Comparison of ENCODE assay signal across 12 cellular contexts in the genomic region with DNA sequence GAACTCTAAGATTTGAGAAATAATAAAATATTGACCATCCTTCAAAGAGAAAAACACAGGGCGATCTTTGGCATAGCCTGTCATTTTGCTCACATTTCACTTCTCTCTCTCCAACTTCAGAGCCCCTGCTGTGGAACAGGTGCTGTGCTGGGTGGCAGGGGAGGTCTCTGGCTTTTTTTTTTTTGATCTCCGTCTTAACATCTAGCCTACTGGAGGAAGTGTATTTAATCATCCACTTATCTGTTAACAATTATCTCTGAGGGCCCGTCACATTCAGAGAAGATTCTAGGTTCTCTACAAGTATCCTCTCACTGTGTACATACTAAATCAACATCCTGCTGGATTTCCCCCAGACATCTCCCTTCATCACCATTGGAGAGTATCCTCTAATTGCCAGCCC. TPM values are rescaled to one million over a fixed set of nuclear protein-coding genes. Genes with fewer than 3 reads are reported as not detected.
DNase-seq lines count a peak whose midpoint lies in the region; ATAC-seq and TF ChIP-seq lines count a peak whose summit lies in the region.
"Had no signal": no experiment of that assay in that cellular context is flagged by ENCODE, and none has a peak within 500 bp of the region (broad histone marks: within the 10 kb centered on the region; RNA-seq: fewer than 3 reads in every experiment).

No MANE protein-coding gene starts in this region.

- no peak for ATAC-seq in activated CD4-positive, alpha-beta T cell treated with anti-CD3 and anti-CD28 coated beads for 36 hours
- ATAC-seq in natural killer cell (peak in 1 of 3 donors; percentile 4), GM18519 (IDR thresholded peaks at IDR 0.05; ENCODE audit: low FRiP score, unreplicated experiment) (no peak), GM21367 (IDR thresholded peaks at IDR 0.05; ENCODE audit: unreplicated experiment) (no peak)
- ATAC-seq: PC-3 had no signal

- H3K4me2 ChIP-seq in OCI-LY3 (ENCODE audit: low read length) = peak overlapping the region; percentile 35

- H3K9ac ChIP-seq in OCI-LY3 (ENCODE audit: low read length) = no peak overlapping the region

- TF ChIP-seq CTCF in OCI-LY3 (IDR thresholded peaks at IDR 0.05; ENCODE audit: low read depth, low read length) = no peak
- no peak for TF ChIP-seq CTCF in natural killer cell (IDR thresholded peaks at IDR 0.05)

- H3K27ac Mint-ChIP-seq in activated CD4-positive, alpha-beta T cell treated with anti-CD3 and anti-CD28 coated beads for 36 hours = peak overlapping the region; percentile 80
- peak overlapping the region; percentile 83 to 94 for H3K27ac Mint-ChIP-seq in natural killer cell

- H3K27me3 Mint-ChIP-seq in activated CD4-positive, alpha-beta T cell treated with anti-CD3 and anti-CD28 coated beads for 36 hours = no peaks in the 10 kb centered on the region
- no peaks in the 10 kb centered on the region for H3K27me3 Mint-ChIP-seq in natural killer cell (ENCODE audit: low read depth in 2 of 2)

- H3K27me3 ChIP-seq in OCI-LY3 (ENCODE audit: low read depth, low read length) = no peaks in the 10 kb centered on the region

- peaks cover 12% of the 10 kb centered on the region for H3K36me3 Mint-ChIP-seq in activated CD4-positive, alpha-beta T cell treated with anti-CD3 and anti-CD28 coated beads for 36 hours (ENCODE audit: low read depth)
- H3K36me3 Mint-ChIP-seq in natural killer cell = no peaks in the 10 kb centered on the region

- peak overlapping the region; percentile 10 for H3K4me3 Mint-ChIP-seq in activated CD4-positive, alpha-beta T cell treated with anti-CD3 and anti-CD28 coated beads for 36 hours
- H3K4me3 Mint-ChIP-seq in natural killer cell = peak overlapping the region; percentile 55

- no peaks in the 10 kb centered on the region for H3K79me2 ChIP-seq in OCI-LY3 (ENCODE audit: low read length)

- in situ Hi-C loops in G401 (cut with HindIII; ENCODE audit: low sequenced_read_pairs) = no loop called here

- H3K36me3 ChIP-seq in OCI-LY3 (replicated peaks; ENCODE audit: low read depth, low read length) = no peaks in the 10 kb centered on the region

- DNase-seq in activated CD4-positive, alpha-beta T cell treated with anti-CD3 and anti-CD28 coated beads for 36 hours = no peak
- DNase-seq in activated CD4-positive, alpha-beta T cell treated with anti-CD3 and anti-CD28 coated beads, Interleukin-2, amount 50 U/mL, for 4 hours = no peak
- peak; percentile 4 for DNase-seq in NCI-H1092 (lab: John Stamatoyannopoulos, UW)
- no peak for DNase-seq in natural killer cell
- DNase-seq in G401 (ENCODE audit: low spot score) = no peak
- DNase-seq: EL, occipital lobe, PC-3, trophoblast cell had no signal

- H3K9me3 ChIP-seq in OCI-LY3 (ENCODE audit: insufficient read depth, low read length) = no peaks in the 10 kb centered on the region

- H3K27ac ChIP-seq in OCI-LY3 (ENCODE audit: low read length) = no peak overlapping the region

- H3K4me3 ChIP-seq in OCI-LY3 (ENCODE audit: low read length) = 0 out of 2 replicates have a peak overlapping the region, but pooled peaks have one; percentile 6

- H3K4me1 ChIP-seq in OCI-LY3 (ENCODE audit: low read length) = peaks cover 30% of the 10 kb centered on the region

- POLR2A ChIA-PET in activated CD4-positive, alpha-beta T cell treated with anti-CD3 and anti-CD28 coated beads for 36 hours (lab: Charles Lee) = no interaction called here

- CTCF ChIA-PET in activated CD4-positive, alpha-beta T cell treated with anti-CD3 and anti-CD28 coated beads for 36 hours (lab: Charles Lee) = no interaction called here

- no peaks in the 10 kb centered on the region for H4K20me1 ChIP-seq in OCI-LY3 (ENCODE audit: insufficient read depth, low read length)

- intact Hi-C loops in activated CD4-positive, alpha-beta T cell treated with anti-CD3 and anti-CD28 coated beads for 36 hours (cut with DNase I, micrococcal nuclease) = no loop called here
- intact Hi-C loops in natural killer cell (cut with micrococcal nuclease) = no loop called here

- no peak overlapping the region for H2AFZ ChIP-seq in OCI-LY3 (ENCODE audit: low read depth, low read length)

- peaks cover 84% of the 10 kb centered on the region for H3K4me1 Mint-ChIP-seq in activated CD4-positive, alpha-beta T cell treated with anti-CD3 and anti-CD28 coated beads for 36 hours
- peaks cover 84 to 87% of the 10 kb centered on the region in 2 donors for H3K4me1 Mint-ChIP-seq in natural killer cell

- H3K9me3 Mint-ChIP-seq in activated CD4-positive, alpha-beta T cell treated with anti-CD3 and anti-CD28 coated beads for 36 hours (ENCODE audit: low read depth) = no peaks in the 10 kb centered on the region
- no peaks in the 10 kb centered on the region for H3K9me3 Mint-ChIP-seq in natural killer cell

RNA-seq across cellular contexts. Expression of gene CHST11, which starts 34.1 kb away (rescaled TPM):
- 10 to 100 TPM; 33.3 to 33.6 TPM for total RNA-seq in activated CD4-positive, alpha-beta T cell treated with anti-CD3 and anti-CD28 coated beads for 36 hours
- 100 to 1,000 TPM in 1 of 3 donors, 10 to 100 TPM in 2; 85.3 to 118 (median 96.1) TPM for total RNA-seq in natural killer cell
- 9.5 and 12.7 TPM in 2 replicates for total RNA-seq in G401 (2014; rRNA removed; shearing (Covaris generic))
